Comparison of ENCODE assay signal across 8 cellular contexts in genomic region chr10:119207367-119207668, GRCh38. TPM values are rescaled to one million over a fixed set of nuclear protein-coding genes. Genes with fewer than 3 reads are reported as not detected.
DNase-seq lines count a peak whose midpoint lies in the region; ATAC-seq and TF ChIP-seq lines count a peak whose summit lies in the region.

GRK5 (plus strand) TSS chr10:119207571; CDS start chr10:119207918, 347 bp downstream.

- 0% methylated on average over 16 to 33 of the region's 34 CpGs for WGBS in esophagus, 2 donors

- H3K27me3 ChIP-seq in Panc1 (ENCODE audit: control insufficient read depth, insufficient read depth, low read length) (no peaks in the 10 kb centered on the region), esophagus (ENCODE audit: control insufficient read depth in 1 of 2, insufficient read depth in 2 of 2, low read length in 2 of 2) (no peaks in the 10 kb centered on the region), mucosa of stomach (ENCODE audit: control insufficient read depth, insufficient read depth, low read length) (no peaks in the 10 kb centered on the region)

- H3K9me3 ChIP-seq in Panc1 (ENCODE audit: control insufficient read depth, insufficient read depth, low read depth, low read length) = no peaks in the 10 kb centered on the region
- H3K9me3 ChIP-seq in esophagus (ENCODE audit: control insufficient read depth in 2 of 2, insufficient read depth in 1 of 2, low read depth in 1 of 2, low read length in 1 of 2) = no peaks in the 10 kb centered on the region
- no peaks in the 10 kb centered on the region for H3K9me3 ChIP-seq in mucosa of stomach (ENCODE audit: control insufficient read depth, low read length)

- H3K4me3 Mint-ChIP-seq in activated T-cell treated with anti-CD3 and anti-CD28 coated beads, Interleukin-2, amount 50 U/mL, for 4 hours = peak within 1 kb of the TSS; percentile 92

- H3K27me3 Mint-ChIP-seq in activated T-cell treated with anti-CD3 and anti-CD28 coated beads, Interleukin-2, amount 50 U/mL, for 4 hours (ENCODE audit: low read depth) = no peaks in the 10 kb centered on the region

- no peaks in the 10 kb centered on the region for H3K36me3 Mint-ChIP-seq in activated T-cell treated with anti-CD3 and anti-CD28 coated beads, Interleukin-2, amount 50 U/mL, for 4 hours (ENCODE audit: insufficient read depth)

- H3K4me1 ChIP-seq in Panc1 (ENCODE audit: control insufficient read depth, insufficient read depth, low read length) (peaks cover 42% of the 10 kb centered on the region), esophagus (ENCODE audit: control insufficient read depth in 2 of 2, insufficient read depth in 2 of 2, low read length in 1 of 2) (peaks cover 0 to 4% of the 10 kb centered on the region in 2 donors), mucosa of stomach (ENCODE audit: control insufficient read depth, insufficient read depth, low read length) (peaks cover 30% of the 10 kb centered on the region)

- no TSS peak for BruUV-seq in Panc1 (replicated peaks; lab: Mats Ljungman, UMichigan)

- TF ChIP-seq CTCF in Panc1 (IDR thresholded peaks at IDR 0.05) = no peak

- peaks cover 47% of the 10 kb centered on the region for H3K4me1 Mint-ChIP-seq in activated T-cell treated with anti-CD3 and anti-CD28 coated beads, Interleukin-2, amount 50 U/mL, for 4 hours (ENCODE audit: low read depth)

- intact Hi-C loops in Panc1 (cut with micrococcal nuclease; ENCODE audit: unreplicated experiment) = loop anchor here (2.0 to 5.0 kb wide), 3 partner anchors 45 to 209 kb away; no protein-coding TSS in a partner anchor

- H3K9me3 Mint-ChIP-seq in activated T-cell treated with anti-CD3 and anti-CD28 coated beads, Interleukin-2, amount 50 U/mL, for 4 hours = no peaks in the 10 kb centered on the region

- POLR2A ChIA-PET in Panc1 (lab: Charles Lee) = interaction anchor here (0.6 to 1.5 kb wide), 6 partner anchors 13 to 666 kb away, joined by 3 to 5 read pairs (median 4); no protein-coding TSS in a partner anchor

- H3K36me3 ChIP-seq in Panc1 (ENCODE audit: control insufficient read depth, insufficient read depth, low read length) (no peaks in the 10 kb centered on the region), esophagus (ENCODE audit: control insufficient read depth in 2 of 2, insufficient read depth in 2 of 2, low read length in 1 of 2) (no peaks in the 10 kb centered on the region), mucosa of stomach (ENCODE audit: control insufficient read depth, insufficient read depth, low read length) (no peaks in the 10 kb centered on the region)

- peak; percentile 84 for DNase-seq in DMS114 treated with DMSO at 0.1 percent for 48 hours (lab: John Stamatoyannopoulos, UW; ENCODE audit: unreplicated experiment)
- peak; percentile 98 for DNase-seq in Jurkat, Clone E6-1 (ENCODE audit: low read depth, low spot score)
- DNase-seq in Panc1 (ENCODE audit: low read depth, low spot score) = peak; percentile 74
- peak; percentile 93 for DNase-seq in activated T-cell treated with anti-CD3 and anti-CD28 coated beads, Interleukin-2, amount 50 U/mL, for 4 hours
- peak; percentile 83 to 85 for DNase-seq in stimulated activated CD8-positive, alpha-beta memory T cell treated with anti-CD3 and anti-CD28 coated beads, Interleukin-7, amount 100 ng/mL, for 1 hour (ENCODE audit: low read depth in 2 of 2)

- in situ Hi-C loops in Panc1 (cut with HindIII; ENCODE audit: low pct_unique_long_range_greater_than_20kb, low sequenced_read_pairs) = no loop called here

- H3K27ac ChIP-seq in Panc1 (ENCODE audit: low read length) = peak within 1 kb of the TSS; percentile 90
- H3K27ac ChIP-seq in esophagus (ENCODE audit: low read depth in 2 of 2, low read length in 1 of 2) = peak within 1 kb of the TSS; percentile 94 to 98

- peak within 1 kb of the TSS; percentile 78 for H3K4me3 ChIP-seq in Jurkat, Clone E6-1 (ENCODE audit: low read length)
- H3K4me3 ChIP-seq in Panc1 (ENCODE audit: low read depth in 2 of 2, low read length in 2 of 2) (peak within 1 kb of the TSS; percentile 80 to 94), esophagus (ENCODE audit: low read depth in 1 of 2, low read length in 2 of 2) (peak within 1 kb of the TSS; percentile 83 to 87), mucosa of stomach (ENCODE audit: low read length) (peak within 1 kb of the TSS; percentile 94)

- H3K9ac ChIP-seq in mucosa of stomach (ENCODE audit: low read length) = peak within 1 kb of the TSS; percentile 80

- ATAC-seq in GM21619 (IDR thresholded peaks at IDR 0.05; ENCODE audit: unreplicated experiment) (peak; percentile 71), Panc1 (peak; percentile 91)
- peak; percentile 86 to 87 for ATAC-seq in activated T-cell treated with anti-CD3 and anti-CD28 coated beads, Interleukin-2, amount 50 U/mL, for 4 hours

- CTCF ChIA-PET in Panc1 (lab: Charles Lee) = interaction anchor here (0.7 to 1.4 kb wide), 6 partner anchors 9 to 283 kb away, joined by 3 to 20 read pairs (median 4); no protein-coding TSS in a partner anchor

RNA-seq across cellular contexts. Expression of gene GRK5, which starts in this region (rescaled TPM):
- 15.1 TPM for polyA plus RNA-seq in Jurkat, Clone E6-1 (2012; ENCODE audit: insufficient read depth, insufficient read length)
- 29.0 TPM for total RNA-seq in Panc1 (2021; ENCODE audit: unreplicated experiment)
- polyA plus RNA-seq in Panc1 (2012; ENCODE audit: insufficient read length) = 23.6 TPM
- total RNA-seq in activated T-cell treated with anti-CD3 and anti-CD28 coated beads, Interleukin-2, amount 50 U/mL, for 4 hours = 10 to 100 TPM; 14.0 to 15.6 (median 15.3) TPM
- polyA plus RNA-seq in esophagus = 1 to 10 TPM; 3.1 to 5.2 TPM

Comparison
In these comparisons a context has a peak if more than half of its experiments do, and no peak if none do; other contexts are left out.
1. Peak in every context shown above with its lines: DNase-seq, ATAC-seq, H3K4me3 ChIP-seq and H3K27ac ChIP-seq.